In the genomic region with DNA sequence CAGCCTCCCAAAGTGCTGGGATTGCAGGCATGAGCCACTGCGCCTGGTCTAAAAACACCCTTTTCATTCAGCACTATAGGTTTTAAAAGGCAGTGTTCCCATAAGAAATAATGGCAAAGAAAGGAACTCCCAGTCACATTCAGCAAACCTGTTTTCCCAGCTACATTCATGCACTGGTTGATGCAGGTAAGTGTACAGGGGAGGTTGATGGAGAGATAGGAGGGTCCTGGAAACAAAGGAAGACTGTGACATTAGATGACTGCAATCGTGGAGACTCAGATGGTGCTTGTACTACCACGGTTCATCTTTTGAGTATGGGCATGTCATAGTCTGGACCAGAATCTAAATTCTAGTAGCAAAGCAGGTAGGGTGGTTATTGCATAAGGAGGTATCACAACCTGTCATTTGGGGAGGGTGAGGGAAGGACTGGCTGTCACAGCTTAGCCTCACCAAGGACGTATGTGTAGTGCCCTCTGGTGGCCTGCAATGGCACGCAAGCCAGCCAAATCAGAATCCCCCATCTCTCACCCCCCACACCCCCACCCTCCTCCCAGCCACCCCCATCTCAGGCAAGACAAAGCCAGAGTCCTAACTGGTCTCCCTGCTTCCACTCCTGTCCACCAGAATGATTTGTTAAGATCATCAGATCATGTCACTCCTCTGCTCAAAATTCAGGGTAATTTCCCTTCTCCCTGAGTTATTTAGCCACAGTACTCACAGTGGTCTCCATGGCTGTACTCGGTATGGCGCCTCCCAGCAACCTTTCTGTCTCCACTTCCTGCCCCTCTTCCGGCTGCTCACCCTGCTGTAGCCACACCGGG, we compare ENCODE assay signal across 8 cellular contexts. TPM values are rescaled to one million over a fixed set of nuclear protein-coding genes. Genes with fewer than 3 reads are reported as not detected.
DNase-seq lines count a peak whose midpoint lies in the region; ATAC-seq and TF ChIP-seq lines count a peak whose summit lies in the region.

No MANE protein-coding gene starts in this region.

- peaks cover 5% of the 10 kb centered on the region for H3K4me1 Mint-ChIP-seq in nephron

- H3K4me3 ChIP-seq in HEK293 (ENCODE audit: low read depth, low read length) = no peak overlapping the region
- H3K4me3 ChIP-seq in testis = no peak overlapping the region

- no peaks in the 10 kb centered on the region for H3K27me3 Mint-ChIP-seq in nephron (ENCODE audit: low read depth)

- no peak for ATAC-seq in HG03442 (IDR thresholded peaks at IDR 0.05; ENCODE audit: unreplicated experiment)

- no peaks in the 10 kb centered on the region for H3K9me3 Mint-ChIP-seq in nephron

- H3K4me1 ChIP-seq in HEK293 (ENCODE audit: control insufficient read depth, insufficient read depth, low read length) = peaks cover 3% of the 10 kb centered on the region; the same call in 1 of the 2 replicates
- H3K4me1 ChIP-seq in testis = no peaks in the 10 kb centered on the region

- CTCF ChIA-PET in HEK293 (lab: Yijun Ruan, JAX) = interaction anchor here (0.5 to 2.5 kb wide), 24 partner anchors 11 to 213 kb away, joined by 3 to 14 read pairs (median 4); no protein-coding TSS in a partner anchor

- POLR2A ChIA-PET in HEK293 (lab: Yijun Ruan, JAX) = interaction anchor here (0.6 to 1.6 kb wide), 3 partner anchors 28 to 116 kb away, joined by 5 to 6 read pairs (median 6); a partner anchor contains a TSS

- H3K36me3 Mint-ChIP-seq in nephron (ENCODE audit: low read depth) = no peaks in the 10 kb centered on the region

- peak; percentile 66 for DNase-seq in ELR (ENCODE audit: low read depth)
- DNase-seq in NCI-H774 (lab: John Stamatoyannopoulos, UW) = peak; percentile 29
- peak; percentile 84 for DNase-seq in activated CD8-positive, alpha-beta memory T cell treated with anti-CD3 and anti-CD28 coated beads, Interleukin-2, amount 50 U/mL, for 4 hours
- DNase-seq in erythroblast (lab: John Stamatoyannopoulos, UW) = peak; percentile 74 to 82
- peak; percentile 56 for DNase-seq in testis

- TF ChIP-seq CTCF in HEK293 (tag by site-specific recombination; IDR thresholded peaks at IDR 0.05) (peak; percentile 70), nephron (IDR thresholded peaks at IDR 0.05; ENCODE audit: unreplicated experiment in 3 of 3) (peak; percentile 56 to 76 (median 66)), testis (IDR thresholded peaks at IDR 0.05) (peak in 2 of 3 experiments; percentile 23 to 63)

- no peaks in the 10 kb centered on the region for H3K27me3 ChIP-seq in testis

- intact Hi-C loops in testis (cut with DNase I; ENCODE audit: low total_unique reads) = no loop called here

- no peaks in the 10 kb centered on the region; a peak in 1 of 3 replicates for H3K36me3 ChIP-seq in HEK293 (ENCODE audit: control insufficient read depth in 2 of 2, insufficient read depth in 1 of 2, low read length in 2 of 2)
- no peaks in the 10 kb centered on the region for H3K36me3 ChIP-seq in testis (ENCODE audit: low read depth, missing control alignments)

- TF ChIP-seq POLR2A in erythroblast (IDR thresholded peaks at IDR 0.05; ENCODE audit: low read length) = no peak
- no peak for TF ChIP-seq POLR2A in testis (IDR thresholded peaks at IDR 0.05)

- H3K27ac Mint-ChIP-seq in nephron = peak overlapping the region in 1 of 3 experiments; percentile 78

- peak overlapping the region in 2 of 3 experiments; percentile 2 to 44 for H3K4me3 Mint-ChIP-seq in nephron

- H3K27ac ChIP-seq in HEK293 (ENCODE audit: extremely low read depth, low read depth, low read length) (no peak overlapping the region; the same call in 1 of the 2 replicates), testis (no peak overlapping the region)

- H3K9me3 ChIP-seq in HEK293 (ENCODE audit: control insufficient read depth, insufficient read depth, low read depth, low read length) (no peaks in the 10 kb centered on the region), testis (no peaks in the 10 kb centered on the region)

- 56% methylated on average over 9 of the region's 9 CpGs for WGBS in testis, 2 donors

TF ChIP-seq in HEK293, 187 proteins besides CTCF, POLR2A, EP300 and RAD21 (continues in another document):
- TF ChIP-seq, protein P1, sequence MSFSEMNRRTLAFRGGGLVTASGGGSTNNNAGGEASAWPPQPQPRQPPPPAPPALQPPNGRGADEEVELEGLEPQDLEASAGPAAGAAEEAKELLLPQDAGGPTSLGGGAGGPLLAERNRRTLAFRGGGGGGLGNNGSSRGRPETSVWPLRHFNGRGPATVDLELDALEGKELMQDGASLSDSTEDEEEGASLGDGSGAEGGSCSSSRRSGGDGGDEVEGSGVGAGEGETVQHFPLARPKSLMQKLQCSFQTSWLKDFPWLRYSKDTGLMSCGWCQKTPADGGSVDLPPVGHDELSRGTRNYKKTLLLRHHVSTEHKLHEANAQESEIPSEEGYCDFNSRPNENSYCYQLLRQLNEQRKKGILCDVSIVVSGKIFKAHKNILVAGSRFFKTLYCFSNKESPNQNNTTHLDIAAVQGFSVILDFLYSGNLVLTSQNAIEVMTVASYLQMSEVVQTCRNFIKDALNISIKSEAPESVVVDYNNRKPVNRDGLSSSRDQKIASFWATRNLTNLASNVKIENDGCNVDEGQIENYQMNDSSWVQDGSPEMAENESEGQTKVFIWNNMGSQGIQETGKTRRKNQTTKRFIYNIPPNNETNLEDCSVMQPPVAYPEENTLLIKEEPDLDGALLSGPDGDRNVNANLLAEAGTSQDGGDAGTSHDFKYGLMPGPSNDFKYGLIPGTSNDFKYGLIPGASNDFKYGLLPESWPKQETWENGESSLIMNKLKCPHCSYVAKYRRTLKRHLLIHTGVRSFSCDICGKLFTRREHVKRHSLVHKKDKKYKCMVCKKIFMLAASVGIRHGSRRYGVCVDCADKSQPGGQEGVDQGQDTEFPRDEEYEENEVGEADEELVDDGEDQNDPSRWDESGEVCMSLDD (tag by site-specific recombination; IDR thresholded peaks at IDR 0.05) = 0 out of 2 replicates have a peak, but pooled peaks have one; percentile 29
- peak; percentile 53; the same call in 1 of the 2 replicates for TF ChIP-seq GLIS2 (tag by site-specific recombination; IDR thresholded peaks at IDR 0.05)
- peak; percentile 61; the same call in 1 of the 2 replicates for TF ChIP-seq ZNF335 (tag by site-specific recombination; conservative IDR thresholded peaks at IDR 0.05)
- TF ChIP-seq GLIS1 (tag by site-specific recombination; IDR thresholded peaks at IDR 0.05) = no peak
- no peak for TF ChIP-seq SCRT2 (tag by site-specific recombination; IDR thresholded peaks at IDR 0.05)
- 0 out of 2 replicates have a peak, but pooled peaks have one; percentile 50 for TF ChIP-seq ZEB2 (tag by site-specific recombination; IDR thresholded peaks at IDR 0.05)
- TF ChIP-seq ZNF155 (tag by site-specific recombination; IDR thresholded peaks at IDR 0.05) = no peak
- no peak for TF ChIP-seq ZNF560 (tag by site-specific recombination; IDR thresholded peaks at IDR 0.05; ENCODE audit: borderline replicate concordance)
- TF ChIP-seq ZNF544 (tag by site-specific recombination; IDR thresholded peaks at IDR 0.05) = no peak
- no peak for TF ChIP-seq ZNF510 (tag by site-specific recombination; IDR thresholded peaks at IDR 0.05; ENCODE audit: insufficient replicate concordance)
- peak; percentile 28; the same call in 1 of the 2 replicates for TF ChIP-seq EGR2 (tag by site-specific recombination; IDR thresholded peaks at IDR 0.05; ENCODE audit: low read depth)
- no peak for TF ChIP-seq ZNF37A (tag by site-specific recombination; IDR thresholded peaks at IDR 0.05)
- no peak for TF ChIP-seq ZNF791 (tag by site-specific recombination; IDR thresholded peaks at IDR 0.05)
- TF ChIP-seq ZNF341 (tag by site-specific recombination; IDR thresholded peaks at IDR 0.05; ENCODE audit: low read depth) = peak; percentile 96
- TF ChIP-seq SP7 (tag by site-specific recombination; IDR thresholded peaks at IDR 0.05) = peak; percentile 69
- no peak for TF ChIP-seq ZNF837 (tag by site-specific recombination; IDR thresholded peaks at IDR 0.05)
- TF ChIP-seq ZNF366 (tag by site-specific recombination; conservative IDR thresholded peaks at IDR 0.05) = 0 out of 2 replicates have a peak, but pooled peaks have one; percentile 20
- TF ChIP-seq KLF8 (tag by site-specific recombination; IDR thresholded peaks at IDR 0.05) = no peak
- TF ChIP-seq, protein P2, sequence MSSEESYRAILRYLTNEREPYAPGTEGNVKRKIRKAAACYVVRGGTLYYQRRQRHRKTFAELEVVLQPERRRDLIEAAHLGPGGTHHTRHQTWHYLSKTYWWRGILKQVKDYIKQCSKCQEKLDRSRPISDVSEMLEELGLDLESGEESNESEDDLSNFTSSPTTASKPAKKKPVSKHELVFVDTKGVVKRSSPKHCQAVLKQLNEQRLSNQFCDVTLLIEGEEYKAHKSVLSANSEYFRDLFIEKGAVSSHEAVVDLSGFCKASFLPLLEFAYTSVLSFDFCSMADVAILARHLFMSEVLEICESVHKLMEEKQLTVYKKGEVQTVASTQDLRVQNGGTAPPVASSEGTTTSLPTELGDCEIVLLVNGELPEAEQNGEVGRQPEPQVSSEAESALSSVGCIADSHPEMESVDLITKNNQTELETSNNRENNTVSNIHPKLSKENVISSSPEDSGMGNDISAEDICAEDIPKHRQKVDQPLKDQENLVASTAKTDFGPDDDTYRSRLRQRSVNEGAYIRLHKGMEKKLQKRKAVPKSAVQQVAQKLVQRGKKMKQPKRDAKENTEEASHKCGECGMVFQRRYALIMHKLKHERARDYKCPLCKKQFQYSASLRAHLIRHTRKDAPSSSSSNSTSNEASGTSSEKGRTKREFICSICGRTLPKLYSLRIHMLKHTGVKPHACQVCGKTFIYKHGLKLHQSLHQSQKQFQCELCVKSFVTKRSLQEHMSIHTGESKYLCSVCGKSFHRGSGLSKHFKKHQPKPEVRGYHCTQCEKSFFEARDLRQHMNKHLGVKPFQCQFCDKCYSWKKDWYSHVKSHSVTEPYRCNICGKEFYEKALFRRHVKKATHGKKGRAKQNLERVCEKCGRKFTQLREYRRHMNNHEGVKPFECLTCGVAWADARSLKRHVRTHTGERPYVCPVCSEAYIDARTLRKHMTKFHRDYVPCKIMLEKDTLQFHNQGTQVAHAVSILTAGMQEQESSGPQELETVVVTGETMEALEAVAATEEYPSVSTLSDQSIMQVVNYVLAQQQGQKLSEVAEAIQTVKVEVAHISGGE (tag by site-specific recombination; conservative IDR thresholded peaks at IDR 0.05; ENCODE audit: low read depth) = peak; percentile 48; the same call in 1 of the 2 replicates

RNA-seq across cellular contexts. Expression of a gene that starts 28.8 kb away (rescaled TPM):
- 10 to 100 TPM; 61.9 to 70.6 TPM for total RNA-seq in testis
- 104 TPM for polyA plus RNA-seq in testis (ENCODE audit: insufficient read depth, low read depth, low replicate concordance)

RNA-seq across cellular contexts. Expression of a gene that starts 51.3 kb away (rescaled TPM):
- total RNA-seq in testis = 10 to 100 TPM; 53.7 to 58.1 TPM
- 50.3 TPM for polyA plus RNA-seq in testis (ENCODE audit: insufficient read depth, low read depth, low replicate concordance)

RNA-seq across cellular contexts. Expression of a gene that starts 56.0 kb away (rescaled TPM):
- 100 to 1,000 TPM; 217 to 220 TPM for total RNA-seq in testis
- 80.7 TPM for polyA plus RNA-seq in testis (ENCODE audit: insufficient read depth, low read depth, low replicate concordance)

Comparison
In these comparisons a context has a peak if more than half of its experiments do, and no peak if none do; other contexts are left out.
1. DNase-seq: peak in every context shown above with its lines; median percentile 84 in activated CD8-positive, alpha-beta memory T cell treated with anti-CD3 and anti-CD28 coated beads, Interleukin-2, amount 50 U/mL, for 4 hours; 78 in erythroblast; 66 in ELR; 56 in testis; 29 in NCI-H774.